In the genomic region with DNA sequence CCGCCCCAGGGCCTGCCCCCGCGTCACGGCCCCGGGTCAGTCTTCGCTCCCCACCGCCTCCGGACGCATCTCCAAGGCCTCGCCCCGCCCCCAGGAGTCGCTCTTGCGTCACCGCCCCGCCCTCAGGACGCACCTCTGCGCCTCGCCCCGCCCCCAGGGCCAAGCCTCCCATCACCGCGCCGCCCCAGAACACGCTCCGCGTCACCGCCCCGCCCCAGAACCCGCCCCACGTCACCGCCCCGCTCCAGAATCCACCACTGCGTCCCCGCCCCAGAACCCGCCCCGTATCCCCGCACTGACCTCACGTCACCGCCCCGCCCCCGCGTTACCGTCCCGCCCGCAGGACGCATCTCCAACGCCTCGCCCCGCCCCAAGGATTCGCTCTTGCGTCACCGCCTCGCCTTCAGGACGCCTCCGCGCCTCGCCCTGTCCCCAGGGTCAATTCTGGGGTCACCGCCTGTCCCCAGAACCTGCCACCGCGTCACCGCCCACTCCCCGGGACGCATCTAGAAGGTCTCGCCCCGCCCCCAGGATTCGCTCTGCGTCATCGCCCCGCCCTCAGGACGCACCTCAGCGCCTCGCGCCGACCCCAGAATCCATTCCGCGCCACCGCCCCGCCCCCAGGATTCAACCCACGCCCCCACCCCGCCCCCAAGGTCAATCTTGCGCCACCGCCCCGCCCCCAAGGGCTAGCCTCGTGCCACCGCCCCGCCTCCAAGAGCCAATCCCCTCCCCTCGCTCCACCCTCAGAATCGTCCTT, we compare ENCODE assay signal across 1 cellular context.
TF ChIP-seq lines count a peak whose summit lies in the region.

No MANE protein-coding gene starts in this region.

TF ChIP-seq in H1, 55 proteins besides CTCF, POLR2A, EP300 and RAD21:
- TF ChIP-seq PHF8 (conservative IDR thresholded peaks at IDR 0.05; ENCODE audit: low read depth, low read length), result peak; percentile 19; the same call in 1 of the 2 replicates
- TF ChIP-seq ASH2L (IDR thresholded peaks at IDR 0.05; ENCODE audit: low read length), result no peak
- peak; percentile 61; the same call in 1 of the 2 replicates for TF ChIP-seq EGR1 (IDR thresholded peaks at IDR 0.05; ENCODE audit: borderline replicate concordance, low read depth, low read length)
- no peak for TF ChIP-seq NANOG (IDR thresholded peaks at IDR 0.05; ENCODE audit: insufficient read depth, low read depth, low read length, poor library complexity, severe bottlenecking)
- peak; percentile 81; the same call in 1 of the 2 replicates for TF ChIP-seq CEBPB (IDR thresholded peaks at IDR 0.05; ENCODE audit: low read depth, low read length)
- TF ChIP-seq BCL11A (IDR thresholded peaks at IDR 0.05; ENCODE audit: low read depth in 2 of 2, low read length in 2 of 2), result no peak
- TF ChIP-seq CREB1 (IDR thresholded peaks at IDR 0.05), result peak; percentile 88
- peak; percentile 81; the same call in 1 of the 2 replicates for TF ChIP-seq SP4 (IDR thresholded peaks at IDR 0.05; ENCODE audit: low read length)
- TF ChIP-seq, protein P1, sequence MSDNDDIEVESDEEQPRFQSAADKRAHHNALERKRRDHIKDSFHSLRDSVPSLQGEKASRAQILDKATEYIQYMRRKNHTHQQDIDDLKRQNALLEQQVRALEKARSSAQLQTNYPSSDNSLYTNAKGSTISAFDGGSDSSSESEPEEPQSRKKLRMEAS (IDR thresholded peaks at IDR 0.05), result 0 out of 2 replicates have a peak, but pooled peaks have one; percentile 34
- TF ChIP-seq SIX5 (IDR thresholded peaks at IDR 0.05; ENCODE audit: low read depth, low read length), result no peak
- TF ChIP-seq SIN3A (conservative IDR thresholded peaks at IDR 0.05 in 1 of 2, IDR thresholded peaks at IDR 0.05 in 1 of 2; ENCODE audit: low read depth in 1 of 2, low read length in 2 of 2), result peak in 1 of 2 experiments; percentile 20; a peak in 1 of 4 replicates
